24 cellular contexts compared by ENCODE assay signal in genomic region chr10:29843143-29843542, GRCh38.
A peak's percentile ranks its signal among the peaks of the same experiment; 100 is the strongest.
DNase-seq lines count a peak whose midpoint lies in the region; ATAC-seq and TF ChIP-seq lines count a peak whose summit lies in the region.
"Had no signal": no experiment of that assay in that cellular context is flagged by ENCODE, and none has a peak within 500 bp of the region (broad histone marks: within the 10 kb centered on the region; RNA-seq: fewer than 3 reads in every experiment).

No MANE protein-coding gene starts in this region.

- no peak overlapping the region for H3K9ac ChIP-seq in neuronal stem cell (ENCODE audit: low read depth, low read length, poor library complexity)

- H3K27me3 Mint-ChIP-seq in WTC11 (ENCODE audit: low read depth): no peaks in the 10 kb centered on the region
- H3K27me3 Mint-ChIP-seq: stimulated activated naive B cell treated with anti-CD40 and anti-IgM and Interleukin-4, amounts not matched to agents 10 μg/mL and 1 μg/mL and 100 μg/mL, for 72 hours had no signal

- no peak for DNase-seq in WTC11 (ENCODE audit: low spot score)
- no peak for DNase-seq in left ventricle myocardium superior
- DNase-seq in neuronal stem cell (ENCODE audit: low spot score): no peak
- no peak for DNase-seq in thoracic aorta (ENCODE audit: low spot score)
- no peak for DNase-seq in NCI-H1436 treated with DMSO at 0.1 percent for 48 hours (lab: John Stamatoyannopoulos, UW)
- DNase-seq in SIG-M5 (lab: John Stamatoyannopoulos, UW): no peak
- DNase-seq in DMS 273 treated with DMSO at 0.1 percent for 48 hours (lab: John Stamatoyannopoulos, UW): no peak
- no peak for DNase-seq in NCI-H774 (lab: John Stamatoyannopoulos, UW)
- DNase-seq: activated CD8-positive, alpha-beta memory T cell treated with anti-CD3 and anti-CD28 coated beads, Interleukin-2, amount 50 U/mL, for 48 hours; activated CD8-positive, alpha-beta T cell treated with anti-CD3 and anti-CD28 coated beads for 36 hours; activated naive CD4-positive, alpha-beta T cell treated with Interleukin-2 at 50 U/mL for 16 hours; CD4-positive, alpha-beta T cell; central memory CD4-positive, alpha-beta T cell; foreskin keratinocyte; MM.1S; NCI-H1105 treated with DMSO at 0.1 percent for 48 hours; NCI-H2029; NCI-H524; NK-92 treated with Interleukin-12 subunit alpha and Interleukin-12 subunit beta, amount 100 ng/mL, for 24 hours; stimulated activated naive B cell treated with anti-CD40 and anti-IgM and Interleukin-4, amounts not matched to agents 10 μg/mL and 1 μg/mL and 100 μg/mL, for 72 hours; T-helper 17 cell had no signal

- no peak overlapping the region for H2AFZ ChIP-seq in neuronal stem cell (ENCODE audit: low read length)

- H3K23ac ChIP-seq in neuronal stem cell (ENCODE audit: low read depth, low read length, poor library complexity): no peak overlapping the region

- peaks cover 13% of the 10 kb centered on the region for H3K9me3 Mint-ChIP-seq in WTC11
- H3K9me3 Mint-ChIP-seq: CD4-positive, alpha-beta T cell had no signal

- no peak overlapping the region for H3K4ac ChIP-seq in neuronal stem cell (ENCODE audit: low read length)

- no peak overlapping the region for H4K8ac ChIP-seq in neuronal stem cell (ENCODE audit: low read depth, low read length)

- H3K27me3 ChIP-seq in neuronal stem cell (ENCODE audit: control insufficient read depth in 3 of 3, insufficient read depth in 3 of 3, low read depth in 1 of 3, low read length in 3 of 3): no peaks in the 10 kb centered on the region
- H3K27me3 ChIP-seq in thoracic aorta (replicated peaks; ENCODE audit: insufficient read depth): no peaks in the 10 kb centered on the region
- H3K27me3 ChIP-seq: foreskin keratinocyte had no signal

- H3K36me3 Mint-ChIP-seq in WTC11: no peaks in the 10 kb centered on the region

- no CpG with 5 or more reads among the region's 5 CpGs for WGBS in neuronal stem cell (ENCODE audit: extremely low coverage in 2 of 2, insufficient read length in 2 of 2, insufficient replicate concordance in 1 of 2), 2 donors

- no peak overlapping the region for H2AK5ac ChIP-seq in neuronal stem cell (ENCODE audit: low read depth, low read length)

- ATAC-seq in WTC11 (no peak), left ventricle myocardium superior (peak; percentile 43), thoracic aorta (ENCODE audit: insufficient number of reproducible peaks, low FRiP score, low read depth) (no peak)
- ATAC-seq: activated CD8-positive, alpha-beta T cell treated with anti-CD3 and anti-CD28 coated beads for 36 hours; esophagus mucosa; foreskin keratinocyte; stimulated activated naive B cell treated with anti-CD40 and anti-IgM and Interleukin-4, amounts not matched to agents 10 μg/mL and 1 μg/mL and 100 μg/mL, for 72 hours; T-helper 17 cell had no signal

- H2BK12ac ChIP-seq in neuronal stem cell (ENCODE audit: low read length): no peak overlapping the region

- H3K36me3 ChIP-seq in neuronal stem cell (replicated peaks in 1 of 2; ENCODE audit: control insufficient read depth in 2 of 2, insufficient read depth in 2 of 2, low read length in 2 of 2) (no peaks in the 10 kb centered on the region), thoracic aorta (no peaks in the 10 kb centered on the region)

- H3K9me3 ChIP-seq in neuronal stem cell (replicated peaks in 1 of 2; ENCODE audit: control insufficient read depth in 2 of 2, insufficient read depth in 1 of 2, low read depth in 1 of 2, low read length in 2 of 2) (no peaks in the 10 kb centered on the region), thoracic aorta (no peaks in the 10 kb centered on the region)

- TF ChIP-seq CTCF in WTC11 (IDR thresholded peaks at IDR 0.05) (no peak), thoracic aorta (IDR thresholded peaks at IDR 0.05) (no peak)

- no peak overlapping the region for H3K14ac ChIP-seq in neuronal stem cell (ENCODE audit: low read length)

- H4K91ac ChIP-seq in neuronal stem cell (ENCODE audit: low read depth, low read length, poor library complexity): no peak overlapping the region

- peak overlapping the region; percentile 29 for H3K18ac ChIP-seq in neuronal stem cell (ENCODE audit: low read length)

- H2BK5ac ChIP-seq in neuronal stem cell (ENCODE audit: low read length): no peak overlapping the region

- CTCF ChIA-PET in WTC11 (lab: Charles Lee): interaction anchor here (0.7 kb wide), 1 partner anchor 15 kb away, joined by 4 read pairs; no protein-coding TSS in a partner anchor

- H3K4me2 ChIP-seq in neuronal stem cell (ENCODE audit: insufficient read depth, low read length, poor library complexity, severe bottlenecking): no peak overlapping the region

- POLR2A ChIA-PET in WTC11 (lab: Charles Lee): no interaction called here

- H2BK120ac ChIP-seq in neuronal stem cell (ENCODE audit: low read depth, low read length): no peak overlapping the region

- intact Hi-C loops in left ventricle myocardium superior (cut with micrococcal nuclease): no loop called here

- H3K27ac ChIP-seq in neuronal stem cell (replicated peaks; ENCODE audit: low read length): no peak overlapping the region
- H3K27ac ChIP-seq in thoracic aorta: peak overlapping the region; percentile 68 to 90
- H3K27ac ChIP-seq: foreskin keratinocyte, HL-60 had no signal

- H3K4me1 ChIP-seq in neuronal stem cell (ENCODE audit: control insufficient read depth in 2 of 2, insufficient read depth in 1 of 2, low read depth in 1 of 2, low read length in 2 of 2): no peaks in the 10 kb centered on the region
- peaks cover 10 to 55% of the 10 kb centered on the region in 2 donors for H3K4me1 ChIP-seq in thoracic aorta (ENCODE audit: control insufficient read depth in 1 of 2, low read depth in 2 of 2)

- H3K27ac Mint-ChIP-seq in WTC11: peak overlapping the region; percentile 58; the same call in 1 of the 2 replicates
- H3K27ac Mint-ChIP-seq: activated CD8-positive, alpha-beta T cell treated with anti-CD3 and anti-CD28 coated beads for 36 hours; activated T-helper 1 cell treated with anti-CD3 and anti-CD28 coated beads, Interleukin-12 subunit alpha, Interleukin-12 subunit beta, Interleukin-2, Interleukin-4 antibody, amounts not matched to agents 30 ng/mL and 10 ng/mL and 1 ng/mL, durations not matched to agents 14 hours and 24 hours and 36 hours; CD4-positive, alpha-beta T cell; stimulated activated naive B cell treated with anti-CD40 and anti-IgM and Interleukin-4, amounts not matched to agents 10 μg/mL and 1 μg/mL and 100 μg/mL, for 72 hours; T-helper 17 cell had no signal

- peaks cover 27% of the 10 kb centered on the region for H3K4me1 Mint-ChIP-seq in WTC11
- H3K4me1 Mint-ChIP-seq: stimulated activated naive B cell treated with anti-CD40 and anti-IgM and Interleukin-4, amounts not matched to agents 10 μg/mL and 1 μg/mL and 100 μg/mL, for 72 hours had no signal

- H3K79me1 ChIP-seq in neuronal stem cell (ENCODE audit: low read depth, low read length): no peaks in the 10 kb centered on the region

- H3K4me3 ChIP-seq in neuronal stem cell (ENCODE audit: low read length in 2 of 2) (no peak overlapping the region), thoracic aorta (no peak overlapping the region)

- no peak overlapping the region for H2BK15ac ChIP-seq in neuronal stem cell (ENCODE audit: low read length)

- H3K4me3 Mint-ChIP-seq in WTC11: no peak overlapping the region
- H3K4me3 Mint-ChIP-seq: activated CD8-positive, alpha-beta T cell treated with anti-CD3 and anti-CD28 coated beads for 36 hours; activated T-helper 1 cell treated with anti-CD3 and anti-CD28 coated beads, Interleukin-12 subunit alpha, Interleukin-12 subunit beta, Interleukin-2, Interleukin-4 antibody, amounts not matched to agents 30 ng/mL and 10 ng/mL and 1 ng/mL, durations not matched to agents 14 hours and 24 hours and 36 hours; CD4-positive, alpha-beta T cell; stimulated activated naive B cell treated with anti-CD40 and anti-IgM and Interleukin-4, amounts not matched to agents 10 μg/mL and 1 μg/mL and 100 μg/mL, for 72 hours; T-helper 17 cell had no signal

TF ChIP-seq in WTC11, 78 proteins besides CTCF, POLR2A, EP300 and RAD21:
- TF ChIP-seq ATF1 (CRISPR knock-in tag; IDR thresholded peaks at IDR 0.05): no peak
- TF ChIP-seq HMGA2 (CRISPR knock-in tag; IDR thresholded peaks at IDR 0.05): no peak
- TF ChIP-seq TEAD1 (CRISPR knock-in tag; IDR thresholded peaks at IDR 0.05): no peak
